In the genomic region with DNA sequence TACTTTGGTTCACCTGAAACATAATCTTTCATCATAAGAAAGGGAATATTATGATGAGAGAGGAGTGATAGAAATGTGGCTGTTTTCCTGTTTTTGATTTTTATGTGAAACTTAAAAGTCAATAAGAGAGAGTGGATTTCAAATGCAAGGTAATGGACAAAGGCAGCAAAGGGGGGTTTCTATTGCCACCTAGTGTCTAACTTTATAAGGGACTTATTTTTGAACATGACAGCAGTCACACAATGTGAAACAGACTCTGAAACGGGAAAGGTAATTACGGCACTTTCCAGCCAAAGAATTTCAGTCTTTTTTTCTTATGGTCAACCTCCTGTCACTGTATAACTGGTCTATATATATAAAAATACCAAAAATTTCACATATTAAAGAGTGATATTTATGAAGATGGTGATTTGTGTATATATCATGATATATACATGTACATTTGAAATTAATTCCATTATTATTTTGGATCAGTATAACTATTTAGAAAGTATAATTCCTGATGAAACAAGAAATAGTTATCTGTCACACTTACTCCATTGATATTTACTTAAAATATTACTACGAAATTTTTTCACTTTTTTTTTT, we compare ENCODE assay signal across 8 cellular contexts.
A peak's percentile ranks its signal among the peaks of the same experiment; 100 is the strongest.
DNase-seq lines count a peak whose midpoint lies in the region; ATAC-seq and TF ChIP-seq lines count a peak whose summit lies in the region.

No MANE protein-coding gene starts in this region.

- peak overlapping the region; percentile 95 for H3K9ac ChIP-seq in adipocyte (ENCODE audit: low read length)

- no peak overlapping the region for H3K4me3 Mint-ChIP-seq in type B pancreatic cell

- H3K4me3 ChIP-seq in adipocyte (ENCODE audit: low read length), result no peak overlapping the region

- ATAC-seq in GM18861 (IDR thresholded peaks at IDR 0.05; ENCODE audit: unreplicated experiment) (peak; percentile 88), HG02973 (IDR thresholded peaks at IDR 0.05; ENCODE audit: unreplicated experiment) (peak; percentile 93)

- no peaks in the 10 kb centered on the region for H3K9me3 Mint-ChIP-seq in type B pancreatic cell

- H3K9me3 ChIP-seq in adipocyte (ENCODE audit: control insufficient read depth, low read length), result no peaks in the 10 kb centered on the region

- H3K4me1 ChIP-seq in adipocyte (ENCODE audit: control insufficient read depth, insufficient read depth, low read length), result peaks cover 35% of the 10 kb centered on the region

- no peaks in the 10 kb centered on the region for H3K36me3 Mint-ChIP-seq in type B pancreatic cell

- DNase-seq in Ammon's horn (ENCODE audit: low spot score) (peak; percentile 52), NCI-H1694 treated with DMSO at 0.1 percent for 48 hours (lab: John Stamatoyannopoulos, UW) (peak; percentile 33), adipocyte (ENCODE audit: low read depth) (peak; percentile 82), iPS-NIHi7 (ENCODE audit: extremely low spot score) (peak; percentile 35), type B pancreatic cell (ENCODE audit: extremely low spot score, unreplicated experiment) (no peak), NCI-H226 (no peak)

- H3K4me1 Mint-ChIP-seq in type B pancreatic cell (ENCODE audit: unreplicated experiment), result peaks cover 12% of the 10 kb centered on the region

- no peaks in the 10 kb centered on the region for H3K27me3 ChIP-seq in adipocyte (replicated peaks; ENCODE audit: control insufficient read depth, insufficient read depth, low read length)

- H3K27ac Mint-ChIP-seq in type B pancreatic cell, result no peak overlapping the region

- TF ChIP-seq CTCF in type B pancreatic cell (conservative IDR thresholded peaks at IDR 0.05), result peak; percentile 83

- H3K36me3 ChIP-seq in adipocyte (ENCODE audit: control insufficient read depth, insufficient read depth, low read length, severe bottlenecking), result no peaks in the 10 kb centered on the region

- H3K27me3 Mint-ChIP-seq in type B pancreatic cell, result peaks cover 10% of the 10 kb centered on the region

Comparison
In these comparisons a context has a peak if more than half of its experiments do, and no peak if none do; other contexts are left out.
1. DNase-seq: peak in Ammon's horn (single experiment), NCI-H1694 treated with DMSO at 0.1 percent for 48 hours (single experiment), adipocyte (single experiment) and iPS-NIHi7 (single experiment); none in type B pancreatic cell (single experiment) and NCI-H226 (single experiment).